10 cellular contexts compared by ENCODE assay signal in the genomic region with DNA sequence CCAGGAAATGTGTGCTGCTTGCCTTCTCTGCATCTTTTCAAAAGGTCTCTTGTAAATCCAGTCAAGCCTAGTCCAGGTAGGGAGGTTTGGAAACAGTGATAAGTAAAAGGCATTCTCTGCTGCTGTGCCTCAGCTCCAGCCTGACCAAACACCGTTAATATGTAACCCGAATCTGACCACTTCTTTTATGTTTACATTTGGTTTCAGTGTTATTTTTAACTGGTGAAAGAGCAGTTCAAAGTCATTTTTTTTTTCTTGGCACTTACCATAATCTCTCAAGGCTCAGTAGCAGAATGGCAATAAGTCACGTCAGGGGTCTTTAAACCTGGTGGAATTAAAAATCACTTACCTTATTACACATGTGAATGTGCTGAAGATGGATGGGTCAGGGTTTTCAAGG.
DNase-seq lines count a peak whose midpoint lies in the region; ATAC-seq and TF ChIP-seq lines count a peak whose summit lies in the region.
"Had no signal": no experiment of that assay in that cellular context is flagged by ENCODE, and none has a peak within 500 bp of the region (broad histone marks: within the 10 kb centered on the region; RNA-seq: fewer than 3 reads in every experiment).

No MANE protein-coding gene starts in this region.

- no peaks in the 10 kb centered on the region for H3K9me3 Mint-ChIP-seq in Caco-2 (ENCODE audit: unreplicated experiment)

- no peak for TF ChIP-seq POLR2A in lower leg skin (IDR thresholded peaks at IDR 0.05)

- CTCF ChIA-PET in Caco-2 (lab: Charles Lee) = interaction anchor here (0.6 kb wide), 1 partner anchor 309 kb away, joined by 3 read pairs; no protein-coding TSS in a partner anchor

- peaks cover 18% of the 10 kb centered on the region for H3K4me1 Mint-ChIP-seq in Caco-2 (ENCODE audit: low read depth, unreplicated experiment)

- TF ChIP-seq CTCF in Caco-2 (IDR thresholded peaks at IDR 0.05; ENCODE audit: insufficient read depth in 1 of 2, low read depth in 1 of 2, low read length in 1 of 2, severe bottlenecking in 1 of 2, unreplicated experiment in 1 of 2) (no peak), fibroblast of the aortic adventitia (IDR thresholded peaks at IDR 0.05; ENCODE audit: insufficient read depth, low read length) (no peak), lower leg skin (IDR thresholded peaks at IDR 0.05) (no peak)

- no peak overlapping the region for H3K27ac Mint-ChIP-seq in Caco-2 (ENCODE audit: unreplicated experiment)

- no peak overlapping the region for H3K4me3 ChIP-seq in Caco-2 (ENCODE audit: low read depth, low read length)
- no peak overlapping the region for H3K4me3 ChIP-seq in fibroblast of the aortic adventitia (ENCODE audit: low read depth, low read length)
- H3K4me3 ChIP-seq in lower leg skin (ENCODE audit: low read depth, poor library complexity, severe bottlenecking) = no peak overlapping the region
- H3K4me3 ChIP-seq: SJSA1 had no signal

- H3K27me3 ChIP-seq in Caco-2 (replicated peaks; ENCODE audit: control insufficient read depth, insufficient read depth, low read length) = no peaks in the 10 kb centered on the region
- H3K27me3 ChIP-seq: SJSA1 had no signal

- H3K36me3 ChIP-seq in Caco-2 (ENCODE audit: control insufficient read depth, insufficient read depth, low read length) = no peaks in the 10 kb centered on the region
- H3K36me3 ChIP-seq: SJSA1 had no signal

- peak; percentile 46 to 54 for DNase-seq in Caco-2
- peak; percentile 32 for DNase-seq in fibroblast of the aortic adventitia (ENCODE audit: low read depth)
- no peak for DNase-seq in substantia nigra (lab: John Stamatoyannopoulos, UW)
- no peak for DNase-seq in RKO (ENCODE audit: low spot score)
- DNase-seq in lower leg skin (ENCODE audit: low spot score in 2 of 2) = no peak
- DNase-seq in NOMO-1 (lab: John Stamatoyannopoulos, UW; ENCODE audit: unreplicated experiment in 2 of 2) = no peak
- DNase-seq: effector CD4-positive, alpha-beta T cell had no signal

- no peaks in the 10 kb centered on the region for H3K9me3 ChIP-seq in Caco-2
- H3K9me3 ChIP-seq: SJSA1 had no signal

- H3K36me3 Mint-ChIP-seq in Caco-2 (ENCODE audit: insufficient read depth, unreplicated experiment) = no peaks in the 10 kb centered on the region

- POLR2A ChIA-PET in Caco-2 (lab: Charles Lee) = no interaction called here

- H3K27ac ChIP-seq in substantia nigra (ENCODE audit: low read depth, low read length, poor library complexity, severe bottlenecking) = no peak overlapping the region
- H3K27ac ChIP-seq: SJSA1 had no signal

- intact Hi-C loops in Caco-2 (cut with micrococcal nuclease; ENCODE audit: unreplicated experiment) (no loop called here), lower leg skin (cut with DNase I; ENCODE audit: low total_unique reads) (no loop called here)

- H3K27me3 Mint-ChIP-seq in Caco-2 (ENCODE audit: insufficient read depth, unreplicated experiment) = no peaks in the 10 kb centered on the region

- BruUV-seq in Caco-2 (replicated peaks; lab: Mats Ljungman, UMichigan) = no TSS peak

- ATAC-seq in GM19455 (IDR thresholded peaks at IDR 0.05; ENCODE audit: unreplicated experiment) (peak; percentile 53), HG03457 (IDR thresholded peaks at IDR 0.05; ENCODE audit: unreplicated experiment) (peak; percentile 36)

- WGBS in lower leg skin, 2 donors = 39 to 50% methylated on average over 3 of the region's 3 CpGs

- H3K4me1 ChIP-seq in Caco-2 = peaks cover 22% of the 10 kb centered on the region

- peak overlapping the region; percentile 30 for H3K4me3 Mint-ChIP-seq in Caco-2 (ENCODE audit: unreplicated experiment)

Comparison
In these comparisons a context has a peak if more than half of its experiments do, and no peak if none do; other contexts are left out.
1. DNase-seq: peak in Caco-2 (2 of 2) and fibroblast of the aortic adventitia (single experiment); none in substantia nigra (0 of 49), RKO (single experiment), lower leg skin (0 of 2) and NOMO-1 (0 of 2).